In the genomic region with DNA sequence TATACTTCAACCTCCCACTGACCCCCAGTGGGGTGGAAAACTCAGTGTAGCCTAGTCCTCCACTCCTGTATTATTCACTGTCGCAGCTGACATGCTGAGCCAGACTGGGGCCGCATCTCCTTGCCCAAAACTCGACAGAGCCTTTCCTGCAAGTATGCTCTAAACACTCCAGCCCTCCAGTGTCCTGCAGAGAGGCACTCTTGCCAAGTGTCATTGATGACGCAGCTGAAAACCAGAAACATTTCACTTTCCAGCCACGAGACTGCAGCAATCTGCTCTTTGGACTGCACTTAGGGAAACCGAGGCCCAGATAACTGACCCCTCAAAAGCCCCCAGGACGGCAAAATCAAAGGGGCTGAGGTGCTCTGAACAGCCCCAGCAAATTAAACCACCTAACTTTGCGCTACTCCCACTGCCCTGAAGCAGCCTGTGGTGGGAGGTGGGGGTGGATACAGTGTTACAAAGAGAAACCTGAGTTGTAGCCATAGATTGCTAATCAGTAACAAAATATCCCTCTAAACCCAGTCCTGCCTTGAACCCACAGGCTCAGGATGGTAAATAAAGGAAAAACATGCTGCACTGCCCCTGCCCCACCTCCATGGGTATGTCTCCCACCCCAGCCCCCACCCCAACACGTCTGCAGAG, we compare ENCODE assay signal across 8 cellular contexts. TPM values are rescaled to one million over a fixed set of nuclear protein-coding genes. Genes with fewer than 3 reads are reported as not detected.
DNase-seq lines count a peak whose midpoint lies in the region; ATAC-seq, FAIRE-seq and TF ChIP-seq lines count a peak whose summit lies in the region.

No MANE protein-coding gene starts in this region.

- H3K4me1 ChIP-seq in psoas muscle, result peaks cover 24% of the 10 kb centered on the region

- DNase-seq in DMS79 treated with DMSO at 0.1 percent for 48 hours (lab: John Stamatoyannopoulos, UW), result peak; percentile 69
- DNase-seq in RWPE1 (ENCODE audit: low spot score), result no peak
- DNase-seq in fibroblast of villous mesenchyme (ENCODE audit: low read depth), result peak; percentile 64
- no peak for DNase-seq in psoas muscle
- DNase-seq in posterior cingulate gyrus, result no peak
- DNase-seq in NCI-H1930 (lab: John Stamatoyannopoulos, UW), result no peak
- no peak for DNase-seq in RCC 7860 (ENCODE audit: low spot score)

- H3K36me3 ChIP-seq in psoas muscle (ENCODE audit: insufficient read depth in 1 of 2, low read depth in 1 of 2), result no peaks in the 10 kb centered on the region

- CTCF ChIA-PET in RWPE1 (lab: Yijun Ruan, JAX), result interaction anchor here (0.6 to 1.8 kb wide), 6 partner anchors 21 to 67 kb away, joined by 3 to 7 read pairs (median 4); no protein-coding TSS in a partner anchor

- H3K9me3 ChIP-seq in psoas muscle, result no peaks in the 10 kb centered on the region

- H3K4me3 ChIP-seq in fibroblast of villous mesenchyme (ENCODE audit: low read depth, low read length) (peak overlapping the region; percentile 46), psoas muscle (peak overlapping the region; percentile 68)

- POLR2A ChIA-PET in RWPE1 (lab: Yijun Ruan, JAX; ENCODE audit: low non-redundant PET), result interaction anchor here (0.8 kb wide), 1 partner anchor 39 kb away, joined by 4 read pairs; no protein-coding TSS in a partner anchor

- intact Hi-C loops in psoas muscle (cut with DNase I) (loop anchor here in 1 of 2 donors (2.0 kb wide), 1 partner anchor 37 kb away; no protein-coding TSS in a partner anchor), posterior cingulate gyrus (cut with DNase I) (no loop called here)

- no peaks in the 10 kb centered on the region for H3K27me3 ChIP-seq in psoas muscle (ENCODE audit: insufficient read depth in 3 of 3, low read length in 2 of 3)

- H3K27ac ChIP-seq in RWPE1, result peak overlapping the region; percentile 95
- H3K27ac ChIP-seq in psoas muscle, result no peak overlapping the region

- no peak for FAIRE-seq in RCC 7860 (lab: Jason Lieb, UNC)

- no peak for TF ChIP-seq CTCF in RWPE1 (conservative IDR thresholded peaks at IDR 0.05; ENCODE audit: low read depth)
- no peak for TF ChIP-seq CTCF in fibroblast of villous mesenchyme (IDR thresholded peaks at IDR 0.05; ENCODE audit: insufficient read depth, low read depth, low read length)
- no peak for TF ChIP-seq CTCF in psoas muscle (IDR thresholded peaks at IDR 0.05)

- ATAC-seq in psoas muscle, result no peak
- ATAC-seq in HG02571 (IDR thresholded peaks at IDR 0.05; ENCODE audit: unreplicated experiment), result no peak

- WGBS in psoas muscle, 3 donors, result 68 to 83% (median 73%) methylated on average over 9 of the region's 9 CpGs

RNA-seq across cellular contexts. Expression of a gene that starts 2.6 kb away (rescaled TPM):
- total RNA-seq in fibroblast of villous mesenchyme (7.4 and 11.2 TPM in 2 replicates), psoas muscle (10 to 100 TPM in 2 of 4 donors, 1 to 10 TPM in 2; 5.8 to 21.0 (median 9.9) TPM)
- polyA plus RNA-seq in psoas muscle, result 10 to 100 TPM in 1 of 3 donors, 1 to 10 TPM in 2; 1.8 to 10.8 (median 4.4) TPM

RNA-seq across cellular contexts. Expression of a gene that starts 43.5 kb away (rescaled TPM):
- total RNA-seq in fibroblast of villous mesenchyme, result 3.9 TPM in 2 replicates
- under 1 TPM; 0.32 to 0.86 (median 0.62) TPM for total RNA-seq in psoas muscle
- under 1 TPM; 0.12 to 0.18 (median 0.17) TPM for polyA plus RNA-seq in psoas muscle

Comparison
In these comparisons a context has a peak if more than half of its experiments do, and no peak if none do; other contexts are left out.
1. DNase-seq: peak in DMS79 treated with DMSO at 0.1 percent for 48 hours (single experiment) and fibroblast of villous mesenchyme (single experiment); none in RWPE1 (single experiment), psoas muscle (0 of 2), posterior cingulate gyrus (0 of 10), NCI-H1930 (0 of 2) and RCC 7860 (single experiment).